16 cellular contexts compared by ENCODE assay signal in genomic region chr12:124126950-124127349, GRCh38.
DNase-seq lines count a peak whose midpoint lies in the region; ATAC-seq and TF ChIP-seq lines count a peak whose summit lies in the region.
"Had no signal": no experiment of that assay in that cellular context is flagged by ENCODE, and none has a peak within 500 bp of the region (broad histone marks: within the 10 kb centered on the region; RNA-seq: fewer than 3 reads in every experiment).

No MANE protein-coding gene starts in this region.

- H4K91ac ChIP-seq in mesenchymal stem cell (ENCODE audit: low read length) = no peak overlapping the region

- no peak overlapping the region for H3K14ac ChIP-seq in mesenchymal stem cell (ENCODE audit: low read length in 2 of 2)

- H3K4me2 ChIP-seq in mesenchymal stem cell (ENCODE audit: low read length, poor library complexity, severe bottlenecking) = no peak overlapping the region

- DNase-seq in mesenchymal stem cell (peak; percentile 24), BE2C (no peak), NCI-H774 (lab: John Stamatoyannopoulos, UW) (no peak), NCI-H1694 treated with DMSO at 0.1 percent for 48 hours (lab: John Stamatoyannopoulos, UW) (no peak)
- DNase-seq: activated naive CD4-positive, alpha-beta T cell treated with anti-CD3 and anti-CD28 coated beads, Interleukin-2, amount 50 U/mL, for 16 hours; body of pancreas; NCI-H1417; nephron progenitor cell; stomach; T-helper 9 cell had no signal

- TF ChIP-seq CTCF in BE2C (IDR thresholded peaks at IDR 0.05; ENCODE audit: low read depth, low read length) = no peak

- no peak overlapping the region for H3K4ac ChIP-seq in mesenchymal stem cell (ENCODE audit: low read depth in 1 of 2, low read length in 2 of 2)

- H3K4me3 ChIP-seq in mesenchymal stem cell (ENCODE audit: insufficient read depth in 1 of 2, low read depth in 1 of 2, low read length in 2 of 2) (no peak overlapping the region), BE2C (ENCODE audit: low read depth, low read length) (no peak overlapping the region)
- H3K4me3 ChIP-seq: body of pancreas, coronary artery, stomach had no signal

- peak; percentile 61 for ATAC-seq in GM18867 (IDR thresholded peaks at IDR 0.05; ENCODE audit: unreplicated experiment)
- peak; percentile 44 for ATAC-seq in GM21619 (IDR thresholded peaks at IDR 0.05; ENCODE audit: unreplicated experiment)
- peak; percentile 53 for ATAC-seq in HG03354 (IDR thresholded peaks at IDR 0.05; ENCODE audit: poor library complexity, severe bottlenecking, unreplicated experiment)
- ATAC-seq: body of pancreas had no signal

- no peak overlapping the region for H2BK15ac ChIP-seq in mesenchymal stem cell (ENCODE audit: low read depth, poor library complexity, severe bottlenecking)

- no peaks in the 10 kb centered on the region for H3K36me3 ChIP-seq in mesenchymal stem cell (ENCODE audit: control insufficient read depth in 1 of 2, insufficient read depth in 2 of 2, low read depth in 1 of 2, low read length in 2 of 2)
- no peaks in the 10 kb centered on the region for H3K36me3 ChIP-seq in BE2C
- H3K36me3 ChIP-seq: stomach had no signal

- WGBS in mesenchymal stem cell = 61% methylated on average over 8 of the region's 8 CpGs

- H2AK5ac ChIP-seq in mesenchymal stem cell (ENCODE audit: low read length, severe bottlenecking) = no peak overlapping the region

- H3K27me3 ChIP-seq in mesenchymal stem cell (ENCODE audit: control insufficient read depth in 1 of 2, insufficient read depth in 1 of 2, low read length in 2 of 2) (peaks cover 0 to 36% of the 10 kb centered on the region in 2 experiments), BE2C (no peaks in the 10 kb centered on the region)
- H3K27me3 ChIP-seq: body of pancreas, stomach had no signal

- no peak overlapping the region for H3K27ac ChIP-seq in mesenchymal stem cell (ENCODE audit: low read length, poor library complexity, severe bottlenecking)
- H3K27ac ChIP-seq: body of pancreas, coronary artery, epithelial cell of prostate, HL-60, stomach had no signal

- H3K9me3 ChIP-seq in mesenchymal stem cell (ENCODE audit: control insufficient read depth, low read length) = no peaks in the 10 kb centered on the region
- H3K9me3 ChIP-seq in BE2C = no peaks in the 10 kb centered on the region
- H3K9me3 ChIP-seq: body of pancreas, stomach had no signal

- no peak overlapping the region for H2AFZ ChIP-seq in mesenchymal stem cell (ENCODE audit: low read depth, low read length)

- H3K23ac ChIP-seq in mesenchymal stem cell (ENCODE audit: low read length in 2 of 2) = no peak overlapping the region

- H2BK120ac ChIP-seq in mesenchymal stem cell (ENCODE audit: low read depth, low read length) = no peak overlapping the region

- H2BK5ac ChIP-seq in mesenchymal stem cell (ENCODE audit: low read depth, low read length, poor library complexity, severe bottlenecking) = no peak overlapping the region

- no peak overlapping the region for H3K9ac ChIP-seq in mesenchymal stem cell (ENCODE audit: low read length)

- peaks cover 16% of the 10 kb centered on the region for H3K4me1 ChIP-seq in mesenchymal stem cell (ENCODE audit: control insufficient read depth, insufficient read depth, low read depth, low read length)
- 0 out of 2 replicates have a peak, but pooled peaks cover 3% of the 10 kb centered on the region for H3K4me1 ChIP-seq in BE2C

- H4K8ac ChIP-seq in mesenchymal stem cell (ENCODE audit: low read length) = no peak overlapping the region

- no peak overlapping the region for H3K18ac ChIP-seq in mesenchymal stem cell (ENCODE audit: low read depth in 1 of 2, low read length in 2 of 2)

- H3K79me1 ChIP-seq in mesenchymal stem cell (replicated peaks; ENCODE audit: low read length, poor library complexity, severe bottlenecking) = no peaks in the 10 kb centered on the region

- H2BK12ac ChIP-seq in mesenchymal stem cell (ENCODE audit: low read length in 2 of 2) = no peak overlapping the region
